In genomic region chr6:157813757-157814455, GRCh38 we compare ENCODE assay signal across 1 cellular context.
TF ChIP-seq lines count a peak whose summit lies in the region.

No MANE protein-coding gene starts in this region.

TF ChIP-seq in HCT116, 20 proteins besides CTCF, POLR2A, EP300 and RAD21 (continued from another document):
- TF ChIP-seq SIN3A (IDR thresholded peaks at IDR 0.05; ENCODE audit: low read depth) (no peak), EZH2phosphoT487 (IDR thresholded peaks at IDR 0.05; ENCODE audit: borderline replicate concordance) (no peak)
